Comparison of ENCODE assay signal across 27 cellular contexts in the genomic region with DNA sequence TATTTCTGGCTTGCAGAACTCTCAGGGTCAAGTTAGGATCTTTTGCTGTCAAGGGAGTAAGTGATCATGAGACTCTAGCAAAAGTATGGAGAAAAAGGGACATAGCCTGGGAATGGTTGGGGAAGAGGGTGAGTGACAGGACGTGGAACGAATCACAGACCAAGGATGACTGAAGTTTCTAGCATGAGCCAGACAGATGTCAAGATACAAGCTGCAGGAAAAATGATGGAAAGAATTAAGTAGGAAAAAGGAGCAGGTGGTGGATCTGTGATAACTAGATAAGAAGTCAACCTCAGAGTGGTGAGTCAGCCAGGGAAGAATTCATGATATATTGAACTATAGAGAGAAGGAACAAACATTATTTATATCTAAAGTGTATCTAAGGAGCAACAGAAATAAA.
DNase-seq lines count a peak whose midpoint lies in the region; ATAC-seq and TF ChIP-seq lines count a peak whose summit lies in the region.
"Had no signal": no experiment of that assay in that cellular context is flagged by ENCODE, and none has a peak within 500 bp of the region (broad histone marks: within the 10 kb centered on the region; RNA-seq: fewer than 3 reads in every experiment).

No MANE protein-coding gene starts in this region.

- H3K27ac ChIP-seq in IMR-90 (ENCODE audit: insufficient read depth, low read length) (no peak overlapping the region), caudate nucleus (ENCODE audit: low read depth, low read length) (no peak overlapping the region)
- H3K27ac ChIP-seq: parathyroid adenoma, thoracic aorta, uterus had no signal

- H4K5ac ChIP-seq in IMR-90 (ENCODE audit: low read depth, low read length) = no peak overlapping the region

- no peak overlapping the region for H2BK120ac ChIP-seq in IMR-90 (ENCODE audit: low read depth, low read length)

- no peak overlapping the region for H3K18ac ChIP-seq in IMR-90 (ENCODE audit: low read depth, low read length)

- peaks cover 13 to 22% of the 10 kb centered on the region in 2 donors for H3K27me3 Mint-ChIP-seq in stimulated activated naive B cell treated with anti-CD40 and anti-IgM and Interleukin-4, amounts not matched to agents 10 μg/mL and 1 μg/mL and 100 μg/mL, for 72 hours
- H3K27me3 Mint-ChIP-seq: memory B cell had no signal

- no peaks in the 10 kb centered on the region for H3K9me3 ChIP-seq in IMR-90 (ENCODE audit: control insufficient read depth, insufficient read depth, low read length)
- H3K9me3 ChIP-seq: thoracic aorta, uterus had no signal

- no peak for ATAC-seq in IMR-90 (ENCODE audit: low read depth)
- ATAC-seq in HG02840 (IDR thresholded peaks at IDR 0.05; ENCODE audit: low FRiP score, unreplicated experiment) = no peak
- no peak for ATAC-seq in stimulated activated naive B cell treated with anti-CD40 and anti-IgM and Interleukin-4, amounts not matched to agents 10 μg/mL and 1 μg/mL and 100 μg/mL, for 72 hours (replicated peaks)
- ATAC-seq: activated CD8-positive, alpha-beta memory T cell treated with anti-CD3 and anti-CD28 coated beads, Interleukin-2, amount 10 ng/mL, durations not matched to agents 7 days and 5 days; esophagus mucosa; HepG2 had no signal

- no peaks in the 10 kb centered on the region for H3K79me1 ChIP-seq in IMR-90 (ENCODE audit: low read depth in 1 of 2, low read length in 2 of 2)

- no peak overlapping the region for H3K4me3 Mint-ChIP-seq in stimulated activated naive B cell treated with anti-CD40 and anti-IgM and Interleukin-4, amounts not matched to agents 10 μg/mL and 1 μg/mL and 100 μg/mL, for 72 hours
- H3K4me3 Mint-ChIP-seq: activated CD8-positive, alpha-beta memory T cell treated with anti-CD3 and anti-CD28 coated beads, Interleukin-2, amount 10 ng/mL, durations not matched to agents 7 days and 5 days; activated naive CD8-positive, alpha-beta T cell treated with anti-CD3 and anti-CD28 coated beads, Interleukin-2, amount 10 ng/mL, durations not matched to agents 7 days and 5 days; endodermal cell; memory B cell; stimulated activated naive CD8-positive, alpha-beta T cell treated with anti-CD3 and anti-CD28 coated beads, Interleukin-15, Interleukin-2, amounts not matched to agents 100 ng/mL and 50 ng/mL, for 24 hours had no signal

- POLR2A ChIA-PET in IMR-90 (lab: Charles Lee; ENCODE audit: unreplicated experiment) = no interaction called here

- no peak overlapping the region for H2AFZ ChIP-seq in IMR-90 (replicated peaks; ENCODE audit: low read length, poor library complexity)
- H2AFZ ChIP-seq: parathyroid adenoma had no signal

- no peak overlapping the region for H4K91ac ChIP-seq in IMR-90 (ENCODE audit: insufficient read depth, low read depth, low read length)

- no peak overlapping the region for H4K8ac ChIP-seq in IMR-90 (ENCODE audit: low read depth in 2 of 2, low read length in 2 of 2)

- H3K4me2 ChIP-seq in IMR-90 (ENCODE audit: low read depth, low read length) = no peak overlapping the region
- H3K4me2 ChIP-seq: smooth muscle cell had no signal

- no peak for TF ChIP-seq RAD21 in IMR-90 (IDR thresholded peaks at IDR 0.05; ENCODE audit: low read length)

- H2AK9ac ChIP-seq in IMR-90 (replicated peaks; ENCODE audit: low read depth, low read length, poor library complexity) = no peak overlapping the region

- H3K14ac ChIP-seq in IMR-90 (replicated peaks; ENCODE audit: low read depth, low read length) = no peak overlapping the region

- no peak overlapping the region for H2AK5ac ChIP-seq in IMR-90 (ENCODE audit: low read depth, low read length)

- H3K9me3 Mint-ChIP-seq in stimulated activated naive B cell treated with anti-CD40 and anti-IgM and Interleukin-4, amounts not matched to agents 10 μg/mL and 1 μg/mL and 100 μg/mL, for 72 hours = no peaks in the 10 kb centered on the region
- H3K9me3 Mint-ChIP-seq: activated naive CD8-positive, alpha-beta T cell treated with anti-CD3 and anti-CD28 coated beads, Interleukin-2, amount 10 ng/mL, durations not matched to agents 7 days and 5 days; endodermal cell; memory B cell; stimulated activated naive CD8-positive, alpha-beta T cell treated with anti-CD3 and anti-CD28 coated beads, Interleukin-15, Interleukin-2, amounts not matched to agents 100 ng/mL and 50 ng/mL, for 24 hours had no signal

- no peaks in the 10 kb centered on the region for H3K9me1 ChIP-seq in IMR-90 (ENCODE audit: insufficient read depth, low read length)

- no TSS peak for BruUV-seq in IMR-90 (replicated peaks; lab: Mats Ljungman, UMichigan)

- no peaks in the 10 kb centered on the region for H3K4me1 ChIP-seq in IMR-90 (ENCODE audit: control insufficient read depth, insufficient read depth, low read length)
- H3K4me1 ChIP-seq: parathyroid adenoma, uterus had no signal

- intact Hi-C loops in IMR-90 (cut with micrococcal nuclease) = no loop called here

- WGBS in IMR-90 (ENCODE audit: extremely low coverage in 2 of 2, insufficient read length in 1 of 2), 2 experiments = 21% methylated on average over 2 of the region's 2 CpGs; no CpG with 5 or more reads in 1 of the 2 experiments

- H3K23ac ChIP-seq in IMR-90 (ENCODE audit: low read depth, low read length) = no peak overlapping the region

- no peak overlapping the region for H3K9ac ChIP-seq in IMR-90 (ENCODE audit: low read depth, low read length)
- H3K9ac ChIP-seq: parathyroid adenoma had no signal

- dilution Hi-C loops in IMR-90 (cut with HindIII; ENCODE audit: low sequenced_read_pairs, unreplicated experiment) = no loop called here

- no peak overlapping the region for H3K4ac ChIP-seq in IMR-90 (ENCODE audit: low read depth, low read length)

- H3K36me3 Mint-ChIP-seq in stimulated activated naive B cell treated with anti-CD40 and anti-IgM and Interleukin-4, amounts not matched to agents 10 μg/mL and 1 μg/mL and 100 μg/mL, for 72 hours = no peaks in the 10 kb centered on the region
- H3K36me3 Mint-ChIP-seq: activated CD8-positive, alpha-beta memory T cell treated with anti-CD3 and anti-CD28 coated beads, Interleukin-2, amount 10 ng/mL, durations not matched to agents 7 days and 5 days; activated naive CD8-positive, alpha-beta T cell treated with anti-CD3 and anti-CD28 coated beads, Interleukin-2, amount 10 ng/mL, durations not matched to agents 7 days and 5 days; memory B cell had no signal

- H4K20me1 ChIP-seq in IMR-90 (ENCODE audit: insufficient read depth, low read length) = no peaks in the 10 kb centered on the region

- no peak overlapping the region for H3K27ac Mint-ChIP-seq in stimulated activated naive B cell treated with anti-CD40 and anti-IgM and Interleukin-4, amounts not matched to agents 10 μg/mL and 1 μg/mL and 100 μg/mL, for 72 hours
- H3K27ac Mint-ChIP-seq: activated CD8-positive, alpha-beta memory T cell treated with anti-CD3 and anti-CD28 coated beads, Interleukin-2, amount 10 ng/mL, durations not matched to agents 7 days and 5 days; activated naive CD8-positive, alpha-beta T cell treated with anti-CD3 and anti-CD28 coated beads, Interleukin-2, amount 10 ng/mL, durations not matched to agents 7 days and 5 days; endodermal cell; memory B cell; stimulated activated naive CD8-positive, alpha-beta T cell treated with anti-CD3 and anti-CD28 coated beads, Interleukin-15, Interleukin-2, amounts not matched to agents 100 ng/mL and 50 ng/mL, for 24 hours had no signal

- H3K4me3 ChIP-seq in IMR-90 (ENCODE audit: insufficient read depth, low read depth, low read length) (no peak overlapping the region), fibroblast of the aortic adventitia (ENCODE audit: low read depth, low read length) (no peak overlapping the region)
- H3K4me3 ChIP-seq: smooth muscle cell, thoracic aorta, uterus had no signal

- H2BK20ac ChIP-seq in IMR-90 (ENCODE audit: low read depth, low read length) = no peak overlapping the region

- no peak overlapping the region for H2BK15ac ChIP-seq in IMR-90 (ENCODE audit: low read depth, low read length)

- no peaks in the 10 kb centered on the region for H3K27me3 ChIP-seq in IMR-90 (ENCODE audit: control insufficient read depth, insufficient read depth, low read length)
- H3K27me3 ChIP-seq: uterus had no signal

- no peak overlapping the region for H3K56ac ChIP-seq in IMR-90 (ENCODE audit: extremely low read depth, insufficient read depth, low read length)

- H2BK5ac ChIP-seq in IMR-90 (ENCODE audit: low read depth, low read length, poor library complexity, severe bottlenecking) = no peak overlapping the region

- peaks cover 0 to 8% of the 10 kb centered on the region in 2 donors for H3K4me1 Mint-ChIP-seq in stimulated activated naive B cell treated with anti-CD40 and anti-IgM and Interleukin-4, amounts not matched to agents 10 μg/mL and 1 μg/mL and 100 μg/mL, for 72 hours
- H3K4me1 Mint-ChIP-seq: activated CD8-positive, alpha-beta memory T cell treated with anti-CD3 and anti-CD28 coated beads, Interleukin-2, amount 10 ng/mL, durations not matched to agents 7 days and 5 days; endodermal cell; memory B cell had no signal

- TF ChIP-seq POLR2A in IMR-90 (IDR thresholded peaks at IDR 0.05; ENCODE audit: low read depth, low read length) = no peak

- in situ Hi-C loops in IMR-90 (cut with MboI; ENCODE audit: low sequenced_read_pairs) = no loop called here

- no peaks in the 10 kb centered on the region for H3K36me3 ChIP-seq in IMR-90 (ENCODE audit: control insufficient read depth, insufficient read depth, low read length)
- H3K36me3 ChIP-seq: thoracic aorta, uterus had no signal

- TF ChIP-seq CTCF in IMR-90 (conservative IDR thresholded peaks at IDR 0.05; ENCODE audit: low read depth, low read length) (no peak), fibroblast of the aortic adventitia (IDR thresholded peaks at IDR 0.05; ENCODE audit: insufficient read depth, low read length) (no peak)

- CTCF ChIA-PET in IMR-90 (lab: Yijun Ruan, JAX) = no interaction called here

- DNase-seq in A172 (ENCODE audit: low spot score) = peak; percentile 93
- DNase-seq in IMR-90 = peak; percentile 3
- DNase-seq in SW480 (ENCODE audit: low spot score) = peak; percentile 17
- peak; percentile 52 for DNase-seq in fibroblast of the aortic adventitia (ENCODE audit: low read depth)
- no peak for DNase-seq in midbrain (lab: John Stamatoyannopoulos, UW)
- DNase-seq in caudate nucleus (lab: John Stamatoyannopoulos, UW) = no peak
- DNase-seq in stimulated activated naive B cell treated with anti-CD40 and anti-IgM and Interleukin-4, amounts not matched to agents 10 μg/mL and 1 μg/mL and 100 μg/mL, for 72 hours = no peak
- DNase-seq: 8988T; activated CD4-positive, CD25-positive, alpha-beta regulatory T cell; activated CD8-positive, alpha-beta memory T cell treated with anti-CD3 and anti-CD28 coated beads, Interleukin-2, amount 10 ng/mL, durations not matched to agents 7 days and 5 days; activated gamma-delta T cell treated with Interleukin-2 at 50 U/mL for 16 hours; activated naive CD8-positive, alpha-beta T cell treated with anti-CD3 and anti-CD28 coated beads, Interleukin-2, amount 10 ng/mL, durations not matched to agents 7 days and 5 days; activated T-cell treated with anti-CD3 and anti-CD28 coated beads, Interleukin-2, amount 50 U/mL, for 48 hours; dermis blood vessel endothelial cell; endodermal cell; NCI-H146; retina; stimulated activated CD4-positive, alpha-beta T cell treated with anti-CD3 and anti-CD28 coated beads, Interleukin-1b, Interleukin-23, amount 100 ng/mL, for 48 hours; uterus had no signal

Comparison
In these comparisons a context has a peak if more than half of its experiments do, and no peak if none do; other contexts are left out.
1. DNase-seq: peak in A172 (single experiment), IMR-90 (single experiment), SW480 (single experiment) and fibroblast of the aortic adventitia (single experiment); none in midbrain (single experiment), caudate nucleus (0 of 61) and stimulated activated naive B cell treated with anti-CD40 and anti-IgM and Interleukin-4, amounts not matched to agents 10 μg/mL and 1 μg/mL and 100 μg/mL, for 72 hours (single experiment).